ENCODE assay signal across 8 cellular contexts in genomic region chr21:38170283-38170682, GRCh38.
DNase-seq lines count a peak whose midpoint lies in the region; ATAC-seq, FAIRE-seq and TF ChIP-seq lines count a peak whose summit lies in the region.

No MANE protein-coding gene starts in this region.

- TF ChIP-seq EP300 in HepG2 (IDR thresholded peaks at IDR 0.05; ENCODE audit: low read depth in 2 of 2, low read length in 2 of 2) (no peak), HepG2 (CRISPR knock-in tag; IDR thresholded peaks at IDR 0.05; ENCODE audit: borderline replicate concordance) (no peak), esophagus muscularis mucosa (IDR thresholded peaks at IDR 0.05) (no peak)

- H3K27ac ChIP-seq in GM23338 (ENCODE audit: low read depth): no peak overlapping the region
- no peak overlapping the region for H3K27ac ChIP-seq in VCaP
- H3K27ac ChIP-seq in HepG2 (ENCODE audit: extremely low read length, insufficient read depth, low read length): no peak overlapping the region
- H3K27ac ChIP-seq in esophagus muscularis mucosa (replicated peaks in 1 of 4): no peak overlapping the region

- peaks cover 4% of the 10 kb centered on the region; the same call in 2 of the 3 replicates for H3K9me3 Mint-ChIP-seq in GM23338

- ATAC-seq in GM23338 (peak; percentile 46), HepG2 (no peak), GM21576 (IDR thresholded peaks at IDR 0.05; ENCODE audit: unreplicated experiment) (no peak), HG02678 (IDR thresholded peaks at IDR 0.05; ENCODE audit: unreplicated experiment) (no peak)

- TF ChIP-seq POLR2A in HepG2 (IDR thresholded peaks at IDR 0.05; ENCODE audit: insufficient read depth in 1 of 2, low read depth in 2 of 2, low read length in 2 of 2) (no peak), esophagus muscularis mucosa (IDR thresholded peaks at IDR 0.05; ENCODE audit: low read depth) (no peak)

- H4K20me1 ChIP-seq in GM23338 (replicated peaks; ENCODE audit: insufficient read depth): no peaks in the 10 kb centered on the region
- H4K20me1 ChIP-seq in HepG2 (ENCODE audit: insufficient read depth, low read length): no peaks in the 10 kb centered on the region

- H3K27me3 Mint-ChIP-seq in GM23338 (ENCODE audit: insufficient read depth, low read depth, poor library complexity): peaks cover 6% of the 10 kb centered on the region

- H3K27me3 ChIP-seq in GM23338 (ENCODE audit: insufficient read depth) (no peaks in the 10 kb centered on the region), HepG2 (ENCODE audit: control insufficient read depth in 1 of 2, insufficient read depth in 2 of 2, low read length in 2 of 2) (no peaks in the 10 kb centered on the region; a peak in 1 of 5 replicates), esophagus muscularis mucosa (peaks cover 0 to 4% (median 0%) of the 10 kb centered on the region in 4 donors)

- H3K9ac ChIP-seq in HepG2 (ENCODE audit: insufficient read depth, low read depth, low read length): no peak overlapping the region

- H3K79me2 ChIP-seq in GM23338 (replicated peaks; ENCODE audit: insufficient read depth) (no peaks in the 10 kb centered on the region), HepG2 (ENCODE audit: insufficient read depth, low read length) (no peaks in the 10 kb centered on the region)

- peaks cover 5% of the 10 kb centered on the region for H3K36me3 Mint-ChIP-seq in GM23338 (ENCODE audit: low read depth)

- H3K4me1 ChIP-seq in GM23338 (ENCODE audit: insufficient read depth) (0 out of 2 replicates have a peak, but pooled peaks cover 13% of the 10 kb centered on the region), HepG2 (ENCODE audit: insufficient read depth, low read length) (no peaks in the 10 kb centered on the region), esophagus muscularis mucosa (peaks cover 0 to 6% (median 0%) of the 10 kb centered on the region in 4 donors)

- no CpG with 5 or more reads among the region's 2 CpGs for WGBS in HepG2 (ENCODE audit: low lambda C conversion rate)
- WGBS in esophagus muscularis mucosa: no CpG with 5 or more reads among the region's 2 CpGs

- peak overlapping the region; percentile 93 for H2AFZ ChIP-seq in GM23338
- no peak overlapping the region for H2AFZ ChIP-seq in HepG2 (ENCODE audit: low read length)

- no TSS peak for BruUV-seq in HepG2 (replicated peaks; lab: Mats Ljungman, UMichigan)

- intact Hi-C loops in HepG2 (cut with micrococcal nuclease; ENCODE audit: unreplicated experiment) (no loop called here), esophagus muscularis mucosa (cut with DNase I) (no loop called here)

- no peak overlapping the region; the same call in 1 of the 2 replicates for H3K27ac Mint-ChIP-seq in GM23338

- H3K9me3 ChIP-seq in HepG2 (ENCODE audit: low read length) (no peaks in the 10 kb centered on the region), esophagus muscularis mucosa (no peaks in the 10 kb centered on the region)

- POLR2A ChIA-PET in HepG2 (lab: Yijun Ruan, JAX): no interaction called here

- H3K9me2 ChIP-seq in GM23338 (ENCODE audit: insufficient read depth): no peaks in the 10 kb centered on the region; the same call in 1 of the 2 replicates

- H3K4me3 ChIP-seq in GM23338: no peak overlapping the region
- H3K4me3 ChIP-seq in HepG2 (replicated peaks in 1 of 3; ENCODE audit: insufficient read depth in 1 of 3, low read depth in 2 of 3, low read length in 3 of 3): no peak overlapping the region
- H3K4me3 ChIP-seq in esophagus muscularis mucosa: no peak overlapping the region

- peaks cover 23% of the 10 kb centered on the region for H3K4me1 Mint-ChIP-seq in GM23338

- no peak for FAIRE-seq in HepG2 (lab: Jason Lieb, UNC)

- H3K4me2 ChIP-seq in GM23338: 0 out of 2 replicates have a peak overlapping the region, but pooled peaks have one; percentile 33
- no peak overlapping the region for H3K4me2 ChIP-seq in HepG2 (ENCODE audit: low read depth, low read length)

- CTCF ChIA-PET in HepG2 (lab: Yijun Ruan, JAX; ENCODE audit: low intra/inter-chr PET ratio, low total read pairs): no interaction called here

- no peaks in the 10 kb centered on the region for H3F3A ChIP-seq in GM23338 (replicated peaks; ENCODE audit: low read depth)

- H3K36me3 ChIP-seq in GM23338 (ENCODE audit: insufficient read depth) (no peaks in the 10 kb centered on the region), HepG2 (replicated peaks in 1 of 2; ENCODE audit: control insufficient read depth in 1 of 2, insufficient read depth in 2 of 2, low read length in 2 of 2) (no peaks in the 10 kb centered on the region), esophagus muscularis mucosa (no peaks in the 10 kb centered on the region)

- H3K4me3 Mint-ChIP-seq in GM23338: no peak overlapping the region

- DNase-seq in AG20443 (ENCODE audit: low spot score) (peak; percentile 40), GM23338 (ENCODE audit: low spot score) (peak; percentile 68), HepG2 (ENCODE audit: low spot score) (no peak), esophagus muscularis mucosa (ENCODE audit: extremely low spot score) (no peak), COLO829 (ENCODE audit: low spot score) (no peak)

- in situ Hi-C loops in HepG2 (cut with HindIII; ENCODE audit: extremely low pct_ligation_motif_present, low pct_unique_long_range_greater_than_20kb): no loop called here

- no peak for TF ChIP-seq RAD21 in HepG2 (CRISPR knock-in tag; IDR thresholded peaks at IDR 0.05)

- TF ChIP-seq CTCF in GM23338 (conservative IDR thresholded peaks at IDR 0.05; ENCODE audit: low read depth in 2 of 2): peak; percentile 61 to 89
- peak; percentile 73 for TF ChIP-seq CTCF in VCaP (conservative IDR thresholded peaks at IDR 0.05)
- TF ChIP-seq CTCF in HepG2 (CRISPR knock-in tag; IDR thresholded peaks at IDR 0.05): no peak
- peak in 1 of 3 experiments; percentile 8 for TF ChIP-seq CTCF in esophagus muscularis mucosa (IDR thresholded peaks at IDR 0.05)

TF ChIP-seq in GM23338, 12 proteins besides CTCF, POLR2A, EP300 and RAD21 (continues in another document):
- TF ChIP-seq CREB1 (CRISPR knock-in tag; IDR thresholded peaks at IDR 0.05; ENCODE audit: low read depth): no peak
- no peak for TF ChIP-seq EZH2 (IDR thresholded peaks at IDR 0.05; ENCODE audit: low read depth, unreplicated experiment)
- no peak for TF ChIP-seq ZNF114 (CRISPR knock-in tag; IDR thresholded peaks at IDR 0.05)
- TF ChIP-seq NANOG (IDR thresholded peaks at IDR 0.05; ENCODE audit: borderline replicate concordance): no peak
- TF ChIP-seq ZNF331 (CRISPR knock-in tag; IDR thresholded peaks at IDR 0.05; ENCODE audit: low read depth): no peak
- no peak for TF ChIP-seq REST (IDR thresholded peaks at IDR 0.05; ENCODE audit: unreplicated experiment)

TF ChIP-seq in HepG2, 621 proteins besides CTCF, POLR2A, EP300 and RAD21:
- TF ChIP-seq POLR2AphosphoS2 (IDR thresholded peaks at IDR 0.05; ENCODE audit: low read depth, low read length) (no peak), STAG1 (CRISPR knock-in tag; IDR thresholded peaks at IDR 0.05) (peak; percentile 14; the same call in 1 of the 2 replicates)

Comparison
In these comparisons a context has a peak if more than half of its experiments do, and no peak if none do; other contexts are left out.
1. DNase-seq: peak in AG20443 (single experiment) and GM23338 (single experiment); none in HepG2 (single experiment), esophagus muscularis mucosa (single experiment) and COLO829 (single experiment).